ENCODE assay signal across 27 cellular contexts in genomic region chr2:8634466-8635172, GRCh38. TPM values are rescaled to one million over a fixed set of nuclear protein-coding genes. Genes with fewer than 3 reads are reported as not detected.
DNase-seq lines count a peak whose midpoint lies in the region; ATAC-seq, FAIRE-seq and TF ChIP-seq lines count a peak whose summit lies in the region.
"Had no signal": no experiment of that assay in that cellular context is flagged by ENCODE, and none has a peak within 500 bp of the region (broad histone marks: within the 10 kb centered on the region; RNA-seq: fewer than 3 reads in every experiment).

No MANE protein-coding gene starts in this region.

- BruUV-seq in Calu3 (replicated peaks; lab: Mats Ljungman, UMichigan) (no TSS peak), MCF 10A (replicated peaks; lab: Mats Ljungman, UMichigan) (no TSS peak)

- H3K4me1 ChIP-seq in astrocyte (ENCODE audit: insufficient read depth, low read length) (peaks cover 32% of the 10 kb centered on the region), lower lobe of right lung (peaks cover 17% of the 10 kb centered on the region), vagina (peaks cover 10% of the 10 kb centered on the region), tibial nerve (peaks cover 0 to 17% (median 4%) of the 10 kb centered on the region in 4 donors)
- H3K4me1 ChIP-seq: psoas muscle, suprapubic skin had no signal

- H3K4me1 Mint-ChIP-seq in Calu3 (ENCODE audit: low read depth, unreplicated experiment): peaks cover 47% of the 10 kb centered on the region
- peaks cover 30% of the 10 kb centered on the region for H3K4me1 Mint-ChIP-seq in astrocyte (ENCODE audit: low read depth, unreplicated experiment)
- H3K4me1 Mint-ChIP-seq in MCF 10A (ENCODE audit: insufficient read depth, unreplicated experiment): no peaks in the 10 kb centered on the region

- DNase-seq in Calu3: no peak
- no peak for DNase-seq in astrocyte (ENCODE audit: low read depth)
- peak; percentile 28 for DNase-seq in lower lobe of right lung
- peak; percentile 50 for DNase-seq in sciatic nerve (ENCODE audit: low spot score)
- no peak for DNase-seq in MCF 10A (ENCODE audit: unreplicated experiment)
- no peak for DNase-seq in NCI-H2029 (lab: John Stamatoyannopoulos, UW)
- DNase-seq in vagina (ENCODE audit: extremely low spot score in 2 of 2): no peak
- no peak for DNase-seq in tibial nerve (ENCODE audit: low spot score in 2 of 2)
- DNase-seq: activated CD4-positive, alpha-beta T cell treated with anti-CD3 and anti-CD28 coated beads for 4 hours; activated CD8-positive, alpha-beta memory T cell treated with anti-CD3 and anti-CD28 coated beads for 24 hours; activated effector memory CD4-positive, alpha-beta T cell treated with anti-CD3 and anti-CD28 coated beads, Interleukin-2, amount 50 U/mL, for 16 hours; activated naive CD8-positive, alpha-beta T cell treated with anti-CD3 and anti-CD28 coated beads, Interleukin-2, amount 50 U/mL, for 24 hours; islet precursor cell; NCI-H1105 treated with DMSO at 0.1 percent for 48 hours; NCI-H1930; NCI-H2227 treated with DMSO at 0.1 percent for 48 hours; psoas muscle; SHP77; stimulated activated CD4-positive, alpha-beta T cell treated with anti-CD3 and anti-CD28 coated beads, Interleukin-2, amount 100 ng/mL, for 24 hours had no signal

- POLR2A ChIA-PET in MCF 10A (lab: Yijun Ruan, JAX): no interaction called here

- TF ChIP-seq POLR2A in vagina (IDR thresholded peaks at IDR 0.05): no peak
- TF ChIP-seq POLR2A in tibial nerve (IDR thresholded peaks at IDR 0.05): no peak

- H3K4me3 ChIP-seq in astrocyte (ENCODE audit: insufficient read depth, low read depth, low read length) (no peak overlapping the region), lower lobe of right lung (no peak overlapping the region), vagina (no peak overlapping the region), tibial nerve (no peak overlapping the region)
- H3K4me3 ChIP-seq: GM12878, GM23338, lung, psoas muscle, smooth muscle cell, suprapubic skin had no signal

- H3K27me3 ChIP-seq in astrocyte (ENCODE audit: insufficient read depth, low read length) (no peaks in the 10 kb centered on the region), lower lobe of right lung (ENCODE audit: low read depth) (no peaks in the 10 kb centered on the region), vagina (no peaks in the 10 kb centered on the region), tibial nerve (no peaks in the 10 kb centered on the region)
- H3K27me3 ChIP-seq: suprapubic skin had no signal

- H3K27ac ChIP-seq in astrocyte (ENCODE audit: low read depth, low read length): peak overlapping the region; percentile 57
- H3K27ac ChIP-seq in lower lobe of right lung: no peak overlapping the region
- H3K27ac ChIP-seq in vagina: no peak overlapping the region
- H3K27ac ChIP-seq in tibial nerve: no peak overlapping the region
- H3K27ac ChIP-seq: C4-2B, psoas muscle, suprapubic skin had no signal

- no peaks in the 10 kb centered on the region for H3K9me3 Mint-ChIP-seq in Calu3 (ENCODE audit: low read depth, unreplicated experiment)
- peaks cover 3% of the 10 kb centered on the region for H3K9me3 Mint-ChIP-seq in astrocyte (ENCODE audit: unreplicated experiment)
- H3K9me3 Mint-ChIP-seq in MCF 10A (ENCODE audit: unreplicated experiment): peaks cover 9% of the 10 kb centered on the region
- H3K9me3 Mint-ChIP-seq: activated naive CD8-positive, alpha-beta T cell treated with anti-CD3 and anti-CD28 coated beads, Interleukin-2, amount 50 U/mL, for 24 hours; GM23338 had no signal

- no peaks in the 10 kb centered on the region for H3K36me3 ChIP-seq in astrocyte (ENCODE audit: insufficient read depth, low read length)
- no peaks in the 10 kb centered on the region for H3K36me3 ChIP-seq in lower lobe of right lung
- no peaks in the 10 kb centered on the region for H3K36me3 ChIP-seq in vagina
- no peaks in the 10 kb centered on the region for H3K36me3 ChIP-seq in tibial nerve
- H3K36me3 ChIP-seq: suprapubic skin had no signal

- no peaks in the 10 kb centered on the region for H4K20me1 ChIP-seq in astrocyte (ENCODE audit: insufficient read depth, low read length)

- no peak for FAIRE-seq in astrocyte (lab: Jason Lieb, UNC)
- FAIRE-seq: D721Med, GM12878 had no signal

- 92 to 97% methylated on average over 14 of the region's 14 CpGs for WGBS in tibial nerve, 2 donors

- CTCF ChIA-PET in Calu3 (lab: Charles Lee): no interaction called here
- CTCF ChIA-PET in MCF 10A (lab: Yijun Ruan, JAX): interaction anchor here (0.6 to 0.7 kb wide), 2 partner anchors 68 to 1769 kb away, joined by 3 read pairs; no protein-coding TSS in a partner anchor

- H3K27me3 Mint-ChIP-seq in Calu3 (ENCODE audit: unreplicated experiment) (no peaks in the 10 kb centered on the region), astrocyte (ENCODE audit: low read depth, unreplicated experiment) (peaks cover 44% of the 10 kb centered on the region), MCF 10A (ENCODE audit: insufficient read depth, unreplicated experiment) (peaks cover 13% of the 10 kb centered on the region)
- H3K27me3 Mint-ChIP-seq: activated naive CD8-positive, alpha-beta T cell treated with anti-CD3 and anti-CD28 coated beads, Interleukin-2, amount 50 U/mL, for 24 hours had no signal

- H3K27ac Mint-ChIP-seq in Calu3 (ENCODE audit: unreplicated experiment) (peak overlapping the region; percentile 65), astrocyte (ENCODE audit: unreplicated experiment) (peak overlapping the region; percentile 75), MCF 10A (ENCODE audit: low read depth, unreplicated experiment) (no peak overlapping the region)
- H3K27ac Mint-ChIP-seq: GM23338 had no signal

- intact Hi-C loops in Calu3 (cut with micrococcal nuclease; ENCODE audit: unreplicated experiment) (no loop called here), lower lobe of right lung (cut with DNase I) (no loop called here), sciatic nerve (cut with DNase I) (no loop called here), MCF 10A (cut with micrococcal nuclease) (no loop called here), vagina (cut with DNase I) (no loop called here)

- ATAC-seq in lower lobe of right lung: no peak
- no peak for ATAC-seq in sciatic nerve
- ATAC-seq: GM23338, Panc1 had no signal

- TF ChIP-seq CTCF in Calu3 (IDR thresholded peaks at IDR 0.05; ENCODE audit: unreplicated experiment) (no peak), astrocyte (IDR thresholded peaks at IDR 0.05; ENCODE audit: insufficient read depth, low read depth, low read length) (no peak), lower lobe of right lung (IDR thresholded peaks at IDR 0.05) (no peak), MCF 10A (IDR thresholded peaks at IDR 0.05; ENCODE audit: unreplicated experiment) (no peak), vagina (IDR thresholded peaks at IDR 0.05) (no peak), tibial nerve (IDR thresholded peaks at IDR 0.05) (no peak)

- H3K79me2 ChIP-seq in astrocyte (ENCODE audit: insufficient read depth, low read length): no peaks in the 10 kb centered on the region

- H3K4me2 ChIP-seq in astrocyte (ENCODE audit: low read length): peak overlapping the region; percentile 80
- H3K4me2 ChIP-seq: GM23338 had no signal

- no peak overlapping the region for H2AFZ ChIP-seq in astrocyte (ENCODE audit: low read depth, low read length)
- H2AFZ ChIP-seq: GM23338 had no signal

- H3K36me3 Mint-ChIP-seq in Calu3 (ENCODE audit: insufficient read depth, unreplicated experiment) (peaks cover 11% of the 10 kb centered on the region), astrocyte (ENCODE audit: low read depth, unreplicated experiment) (no peaks in the 10 kb centered on the region), MCF 10A (ENCODE audit: insufficient read depth, unreplicated experiment) (no peaks in the 10 kb centered on the region)

- H3K9me3 ChIP-seq in astrocyte (ENCODE audit: insufficient read depth, low read depth, low read length) (no peaks in the 10 kb centered on the region), lower lobe of right lung (no peaks in the 10 kb centered on the region), vagina (no peaks in the 10 kb centered on the region), tibial nerve (no peaks in the 10 kb centered on the region)
- H3K9me3 ChIP-seq: psoas muscle, suprapubic skin had no signal

- TF ChIP-seq EP300 in tibial nerve (IDR thresholded peaks at IDR 0.05): no peak

- H3K4me3 Mint-ChIP-seq in Calu3 (ENCODE audit: low read depth, unreplicated experiment) (peak overlapping the region; percentile 25), astrocyte (ENCODE audit: unreplicated experiment) (no peak overlapping the region), MCF 10A (ENCODE audit: unreplicated experiment) (no peak overlapping the region)
- H3K4me3 Mint-ChIP-seq: activated naive CD8-positive, alpha-beta T cell treated with anti-CD3 and anti-CD28 coated beads, Interleukin-2, amount 50 U/mL, for 24 hours; GM23338 had no signal

- H3K9ac ChIP-seq in astrocyte (ENCODE audit: low read length): peak overlapping the region; percentile 27

RNA-seq across cellular contexts. Expression of gene ID2, which starts 47.2 kb away (rescaled TPM):
- total RNA-seq in Calu3 (2022): 77.8 and 92.5 TPM in 2 replicates
- total RNA-seq in astrocyte: 7.7 and 13.6 TPM in 2 replicates
- total RNA-seq in lower lobe of right lung: 102 TPM
- 95.8 TPM for total RNA-seq in sciatic nerve
- total RNA-seq in MCF 10A (2022): 0.54 and 2.0 TPM in 2 replicates
- total RNA-seq in vagina: 378 TPM
- total RNA-seq in tibial nerve: 100 to 1,000 TPM; 145 to 208 (median 166) TPM

Comparison
In these comparisons a context has a peak if more than half of its experiments do, and no peak if none do; other contexts are left out.
1. DNase-seq: peak in lower lobe of right lung (single experiment) and sciatic nerve (single experiment); none in Calu3 (single experiment), astrocyte (single experiment), MCF 10A (single experiment), NCI-H2029 (single experiment), vagina (0 of 2) and tibial nerve (0 of 2).